Comparison of ENCODE assay signal across 9 cellular contexts in the genomic region with DNA sequence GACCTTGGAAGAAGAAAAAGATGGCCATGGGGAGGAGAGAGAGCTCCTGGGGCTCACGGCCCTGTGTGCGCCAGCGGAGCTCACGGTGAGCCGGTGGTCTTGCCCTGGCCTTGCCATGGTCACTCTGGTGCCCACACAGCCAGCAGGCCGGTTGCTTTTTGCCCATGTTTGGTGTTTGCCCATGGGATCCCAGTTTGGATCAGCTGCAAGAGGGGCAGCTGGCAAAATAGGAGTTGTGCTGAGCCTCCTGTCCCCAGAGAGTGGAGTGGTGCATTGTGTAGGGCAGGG. TPM values are rescaled to one million over a fixed set of nuclear protein-coding genes. Genes with fewer than 3 reads are reported as not detected.
DNase-seq lines count a peak whose midpoint lies in the region; ATAC-seq and TF ChIP-seq lines count a peak whose summit lies in the region.
"Had no signal": no experiment of that assay in that cellular context is flagged by ENCODE, and none has a peak within 500 bp of the region (broad histone marks: within the 10 kb centered on the region; RNA-seq: fewer than 3 reads in every experiment).

No MANE protein-coding gene starts in this region.

- H3K9ac ChIP-seq in SU-DHL-6 (ENCODE audit: low read length) (peak overlapping the region; percentile 92), fibroblast of lung (ENCODE audit: insufficient read depth, low read length) (no peak overlapping the region)

- H2AFZ ChIP-seq in SU-DHL-6 (ENCODE audit: low read depth, low read length, severe bottlenecking) (no peak overlapping the region), fibroblast of lung (ENCODE audit: low read length) (no peak overlapping the region)

- no peak overlapping the region for H3K27ac ChIP-seq in SU-DHL-6 (ENCODE audit: low read depth, low read length)
- H3K27ac ChIP-seq in fibroblast of lung (ENCODE audit: insufficient read depth, low read length): no peak overlapping the region
- peak overlapping the region; percentile 82 to 83 for H3K27ac ChIP-seq in prostate gland

- TF ChIP-seq CTCF in GM12865 (IDR thresholded peaks at IDR 0.05; ENCODE audit: insufficient read depth, low read depth, low read length, missing control alignments): no peak
- TF ChIP-seq CTCF in SU-DHL-6 (IDR thresholded peaks at IDR 0.05; ENCODE audit: insufficient read depth, low read length, poor library complexity, severe bottlenecking): no peak
- TF ChIP-seq CTCF in fibroblast of lung (conservative IDR thresholded peaks at IDR 0.05 in 1 of 2, IDR thresholded peaks at IDR 0.05 in 1 of 2; ENCODE audit: low read depth in 1 of 2, low read length in 2 of 2): no peak
- TF ChIP-seq CTCF in prostate gland (IDR thresholded peaks at IDR 0.05): no peak

- DNase-seq in GM12865 (ENCODE audit: low read depth) (no peak), fibroblast of lung (ENCODE audit: low read depth in 2 of 2) (no peak), prostate gland (ENCODE audit: low spot score) (no peak), activated gamma-delta T cell (lab: John Stamatoyannopoulos, UW) (no peak), NOMO-1 treated with DMSO at 0.1 percent for 48 hours (lab: John Stamatoyannopoulos, UW; ENCODE audit: unreplicated experiment) (no peak), RKO (ENCODE audit: low spot score) (no peak)

- TF ChIP-seq POLR2A in prostate gland (IDR thresholded peaks at IDR 0.05): no peak

- ATAC-seq in GM21737 (IDR thresholded peaks at IDR 0.05; ENCODE audit: unreplicated experiment): no peak

- H3F3A ChIP-seq in SU-DHL-6 (ENCODE audit: insufficient read depth): peaks cover 3% of the 10 kb centered on the region; the same call in 1 of the 2 replicates

- H3K9me2 ChIP-seq in SU-DHL-6 (replicated peaks; ENCODE audit: insufficient read depth, low read length): no peaks in the 10 kb centered on the region

- H3K9me3 ChIP-seq in SU-DHL-6 (ENCODE audit: insufficient read depth, low read length): no peaks in the 10 kb centered on the region
- H3K9me3 ChIP-seq in fibroblast of lung (ENCODE audit: control insufficient read depth, insufficient read depth, low read depth, low read length): no peaks in the 10 kb centered on the region
- no peaks in the 10 kb centered on the region for H3K9me3 ChIP-seq in prostate gland

- peak overlapping the region; percentile 74 for H3K4me2 ChIP-seq in SU-DHL-6 (ENCODE audit: low read depth, low read length, poor library complexity, severe bottlenecking)
- H3K4me2 ChIP-seq in fibroblast of lung (ENCODE audit: extremely low read depth, insufficient read depth, low read length): peak overlapping the region; percentile 84

- 60% methylated on average over 6 of the region's 6 CpGs for WGBS in prostate gland

- no peaks in the 10 kb centered on the region for H3K27me3 ChIP-seq in SU-DHL-6 (ENCODE audit: low read length)
- H3K27me3 ChIP-seq in fibroblast of lung (ENCODE audit: control insufficient read depth, insufficient read depth, low read length): no peaks in the 10 kb centered on the region
- H3K27me3 ChIP-seq in prostate gland (replicated peaks; ENCODE audit: insufficient read depth): no peaks in the 10 kb centered on the region

- peaks cover 9% of the 10 kb centered on the region for H3K4me1 ChIP-seq in fibroblast of lung (ENCODE audit: control insufficient read depth, extremely low read depth, insufficient read depth, low read length)
- H3K4me1 ChIP-seq in prostate gland (replicated peaks): peaks cover 12% of the 10 kb centered on the region

- peak overlapping the region; percentile 78 for H3K4me3 ChIP-seq in GM12865 (ENCODE audit: low read depth, low read length)
- H3K4me3 ChIP-seq in SU-DHL-6 (ENCODE audit: insufficient read depth, low read length, poor library complexity, severe bottlenecking): peak overlapping the region; percentile 85
- H3K4me3 ChIP-seq in fibroblast of lung (replicated peaks in 1 of 4; ENCODE audit: control extremely low read depth in 1 of 4, insufficient read depth in 1 of 4, low read depth in 3 of 4, low read length in 4 of 4): peak overlapping the region; percentile 57 to 92 (median 84)
- H3K4me3 ChIP-seq in prostate gland: peak overlapping the region; percentile 93 to 99

- H3K79me2 ChIP-seq in SU-DHL-6 (ENCODE audit: insufficient read depth, low read length): peaks cover 41% of the 10 kb centered on the region
- H3K79me2 ChIP-seq in fibroblast of lung (ENCODE audit: control insufficient read depth, insufficient read depth, low read length): peaks cover 3% of the 10 kb centered on the region

- H4K20me1 ChIP-seq in SU-DHL-6 (ENCODE audit: low read depth, low read length) (no peaks in the 10 kb centered on the region; the same call in 1 of the 2 replicates), fibroblast of lung (ENCODE audit: control insufficient read depth, extremely low read depth, insufficient read depth, low read length) (no peaks in the 10 kb centered on the region)

- H3K36me3 ChIP-seq in SU-DHL-6 (ENCODE audit: low read length) (no peaks in the 10 kb centered on the region), fibroblast of lung (ENCODE audit: control insufficient read depth, insufficient read depth, low read length) (no peaks in the 10 kb centered on the region), prostate gland (no peaks in the 10 kb centered on the region)

- intact Hi-C loops in prostate gland (cut with DNase I): no loop called here

RNA-seq across cellular contexts. Expression of a gene that starts 1.6 kb away (rescaled TPM):
- total RNA-seq in fibroblast of lung: 7.2 and 10.2 TPM in 2 replicates
- 13.9 and 29.7 TPM in 2 replicates for polyA plus RNA-seq in fibroblast of lung
- 13.5 and 26.5 TPM in 2 replicates for polyA plus RNA-seq in fibroblast of lung (2012)
- polyA minus RNA-seq in fibroblast of lung (ENCODE audit: low replicate concordance): 23.9 and 51.9 TPM in 2 replicates
- total RNA-seq in prostate gland: 100 to 1,000 TPM in 1 of 2 donors, 10 to 100 TPM in 1; 84.1 to 133 TPM

RNA-seq across cellular contexts. Expression of a gene that starts 12.9 kb away (rescaled TPM):
- total RNA-seq in fibroblast of lung: 0.26 and 0.66 TPM in 2 replicates
- polyA plus RNA-seq in fibroblast of lung: 0.08 and 0.65 TPM in 2 replicates
- 0.18 and 0.41 TPM in 2 replicates for polyA plus RNA-seq in fibroblast of lung (2012)
- polyA minus RNA-seq in fibroblast of lung (ENCODE audit: low replicate concordance): 0.33 TPM in 1 of 2 replicates, not detected in the other
- total RNA-seq in prostate gland: 1 to 10 TPM; 1.6 to 2.2 TPM

RNA-seq across cellular contexts. Expression of a gene that starts 26.2 kb away (rescaled TPM):
- 29.0 and 39.6 TPM in 2 replicates for total RNA-seq in fibroblast of lung
- polyA plus RNA-seq in fibroblast of lung: 21.2 and 34.7 TPM in 2 replicates
- polyA plus RNA-seq in fibroblast of lung (2012): 33.8 and 47.6 TPM in 2 replicates
- polyA minus RNA-seq in fibroblast of lung (ENCODE audit: low replicate concordance): 28.4 and 31.8 TPM in 2 replicates
- 10 to 100 TPM; 29.6 to 49.3 TPM for total RNA-seq in prostate gland

RNA-seq across cellular contexts. Expression of a gene that starts 37.3 kb away (rescaled TPM):
- total RNA-seq in fibroblast of lung (not detected in 2 replicates), prostate gland (1 to 10 TPM in 1 of 2 donors, under 1 TPM in 1; 0.59 to 1.2 TPM)
- not detected in 2 replicates for polyA plus RNA-seq in fibroblast of lung
- not detected in 2 replicates for polyA plus RNA-seq in fibroblast of lung (2012)
- not detected in 2 replicates for polyA minus RNA-seq in fibroblast of lung (ENCODE audit: low replicate concordance)
- total RNA-seq: lung microvascular endothelial cell had no signal

Comparison
In these comparisons a context has a peak if more than half of its experiments do, and no peak if none do; other contexts are left out.
1. H3K27ac ChIP-seq: peak in prostate gland (2 of 2); none in SU-DHL-6 (single experiment) and fibroblast of lung (single experiment).
2. Peak in every context shown above with its lines, with median percentiles within 50 percentile points of each other: H3K4me3 ChIP-seq.